26 cellular contexts compared by ENCODE assay signal in the genomic region with DNA sequence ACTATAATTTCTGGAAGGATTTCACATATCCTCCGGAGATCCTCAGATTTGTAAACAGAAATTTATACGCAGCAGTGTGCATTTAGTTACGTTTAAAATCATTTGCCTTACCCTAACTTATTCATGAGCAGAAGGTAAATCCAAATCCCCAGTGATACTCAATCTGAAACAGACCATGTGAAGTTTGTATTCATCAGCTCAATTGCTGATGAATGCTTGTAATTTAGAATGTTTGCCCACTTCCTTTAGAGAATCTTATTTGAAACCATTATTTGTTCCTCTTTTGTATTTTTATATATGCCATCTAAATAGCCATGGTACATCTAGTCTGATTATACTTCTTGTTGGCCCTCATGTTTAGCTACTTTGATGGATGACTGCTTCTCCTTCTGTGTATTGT.
DNase-seq lines count a peak whose midpoint lies in the region; ATAC-seq lines count a peak whose summit lies in the region.
"Had no signal": no experiment of that assay in that cellular context is flagged by ENCODE, and none has a peak within 500 bp of the region (broad histone marks: within the 10 kb centered on the region; RNA-seq: fewer than 3 reads in every experiment).

No MANE protein-coding gene starts in this region.

- H3K4me3 Mint-ChIP-seq in stimulated activated memory B cell treated with anti-CD40 and anti-IgM and Interleukin-4, amounts not matched to agents 10 μg/mL and 1 μg/mL and 100 μg/mL, for 72 hours = no peak overlapping the region
- H3K4me3 Mint-ChIP-seq: activated T-cell treated with anti-CD3 and anti-CD28 coated beads, Interleukin-2, amount 50 U/mL, for 4 hours; CD4-positive, alpha-beta T cell; HFFc6; type B pancreatic cell had no signal

- no peaks in the 10 kb centered on the region for H3K36me3 Mint-ChIP-seq in stimulated activated memory B cell treated with anti-CD40 and anti-IgM and Interleukin-4, amounts not matched to agents 10 μg/mL and 1 μg/mL and 100 μg/mL, for 72 hours
- H3K36me3 Mint-ChIP-seq: type B pancreatic cell had no signal

- peak; percentile 34 for ATAC-seq in HG03060 (IDR thresholded peaks at IDR 0.05; ENCODE audit: low read depth, unreplicated experiment)
- peak; percentile 54 for ATAC-seq in stimulated activated memory B cell treated with anti-CD40 and anti-IgM and Interleukin-4, amounts not matched to agents 10 μg/mL and 1 μg/mL and 100 μg/mL, for 72 hours
- no peak for ATAC-seq in GM21447 (IDR thresholded peaks at IDR 0.05; ENCODE audit: unreplicated experiment)
- ATAC-seq: activated T-cell treated with anti-CD3 and anti-CD28 coated beads, Interleukin-2, amount 50 U/mL, for 4 hours; esophagus mucosa; left colon; psoas muscle; SK-N-SH treated with all-trans-retinoic acid at 6 μM for 48 hours had no signal

- H3K27ac Mint-ChIP-seq in stimulated activated memory B cell treated with anti-CD40 and anti-IgM and Interleukin-4, amounts not matched to agents 10 μg/mL and 1 μg/mL and 100 μg/mL, for 72 hours = no peak overlapping the region
- H3K27ac Mint-ChIP-seq: CD4-positive, alpha-beta T cell; HFFc6; type B pancreatic cell had no signal

- peaks cover 6% of the 10 kb centered on the region for H3K27me3 Mint-ChIP-seq in stimulated activated memory B cell treated with anti-CD40 and anti-IgM and Interleukin-4, amounts not matched to agents 10 μg/mL and 1 μg/mL and 100 μg/mL, for 72 hours
- H3K27me3 Mint-ChIP-seq: type B pancreatic cell had no signal

- no peaks in the 10 kb centered on the region for H3K9me3 Mint-ChIP-seq in stimulated activated memory B cell treated with anti-CD40 and anti-IgM and Interleukin-4, amounts not matched to agents 10 μg/mL and 1 μg/mL and 100 μg/mL, for 72 hours
- H3K9me3 Mint-ChIP-seq: activated T-cell treated with anti-CD3 and anti-CD28 coated beads, Interleukin-2, amount 50 U/mL, for 4 hours; CD4-positive, alpha-beta T cell; HFFc6; type B pancreatic cell had no signal

- H3K4me1 Mint-ChIP-seq in stimulated activated memory B cell treated with anti-CD40 and anti-IgM and Interleukin-4, amounts not matched to agents 10 μg/mL and 1 μg/mL and 100 μg/mL, for 72 hours = peaks cover 18% of the 10 kb centered on the region

- DNase-seq in NCI-H1092 treated with DMSO at 0.1 percent for 48 hours (lab: John Stamatoyannopoulos, UW) = peak; percentile 11
- DNase-seq in NCI-H1092 (lab: John Stamatoyannopoulos, UW) = no peak
- peak; percentile 69 to 81 for DNase-seq in NCI-H1930 (lab: John Stamatoyannopoulos, UW)
- no peak for DNase-seq in activated naive CD4-positive, alpha-beta T cell (lab: John Stamatoyannopoulos, UW)
- DNase-seq in T-helper 9 cell = no peak
- DNase-seq: 8988T; activated CD4-positive, alpha-beta T cell treated with anti-CD3 and anti-CD28 coated beads for 48 hours; activated naive CD4-positive, alpha-beta T cell treated with Interleukin-2 at 50 U/mL for 16 hours; activated T-cell treated with anti-CD3 and anti-CD28 coated beads, Interleukin-2, amount 50 U/mL, for 4 hours; amniotic stem cell; CD4-positive, alpha-beta T cell; DMS 273 treated with DMSO at 0.1 percent for 48 hours; GDM1; HFFc6; Kasumi-1; left colon; mesendoderm; NCI-H2107; NCI-H524; psoas muscle had no signal

Comparison
In these comparisons a context has a peak if more than half of its experiments do, and no peak if none do; other contexts are left out.
1. DNase-seq: peak in NCI-H1092 treated with DMSO at 0.1 percent for 48 hours (single experiment) and NCI-H1930 (2 of 2); none in NCI-H1092 (single experiment), activated naive CD4-positive, alpha-beta T cell (0 of 4) and T-helper 9 cell (single experiment).